In genomic region chr16:81006472-81007311, GRCh38 we compare ENCODE assay signal across 8 cellular contexts. TPM values are rescaled to one million over a fixed set of nuclear protein-coding genes. Genes with fewer than 3 reads are reported as not detected.
DNase-seq lines count a peak whose midpoint lies in the region; ATAC-seq and TF ChIP-seq lines count a peak whose summit lies in the region.

Gene CENPN, plus strand, starts transcription at chr16:81007214. Its CDS starts 4,726 bp downstream, at chr16:81011940.
Gene CMC2, minus strand, starts transcription at chr16:81006885. Its CDS starts 9,491 bp downstream, at chr16:80997394.

- peak; percentile 81 for ATAC-seq in GM19351 (IDR thresholded peaks at IDR 0.05; ENCODE audit: unreplicated experiment)
- peak; percentile 79 for ATAC-seq in HG03520 (IDR thresholded peaks at IDR 0.05; ENCODE audit: unreplicated experiment)

- no peaks in the 10 kb centered on the region for H3K27me3 Mint-ChIP-seq in activated CD4-positive, alpha-beta T cell treated with anti-CD3 and anti-CD28 coated beads, Interleukin-2, amount 10 ng/mL, durations not matched to agents 24 days and 14 days

- H3K4me2 ChIP-seq in BLaER1 treated with 17β-estradiol and CSF1 and Interleukin-3, amounts not matched to agents 10 nM and 100 nM: peak within 1 kb of the TSS; percentile 85 to 98 (median 97)

- H3K36me3 ChIP-seq in BLaER1 treated with 17β-estradiol and CSF1 and Interleukin-3, amounts not matched to agents 10 nM and 100 nM: peaks cover 0 to 37% (median 22%) of the 10 kb centered on the region in 11 experiments; a peak in 19 of 22 replicates
- no peaks in the 10 kb centered on the region for H3K36me3 ChIP-seq in colonic mucosa

- peak within 1 kb of the TSS; percentile 100 for H3K27ac Mint-ChIP-seq in activated CD4-positive, alpha-beta T cell treated with anti-CD3 and anti-CD28 coated beads, Interleukin-2, amount 10 ng/mL, durations not matched to agents 24 days and 14 days

- H3K9me3 ChIP-seq in BLaER1 treated with 17β-estradiol and CSF1 and Interleukin-3, amounts not matched to agents 10 nM and 100 nM (replicated peaks in 1 of 11): no peaks in the 10 kb centered on the region
- no peaks in the 10 kb centered on the region for H3K9me3 ChIP-seq in colonic mucosa

- peak within 1 kb of the TSS; percentile 79 to 99 (median 90) for H3K4me3 ChIP-seq in BLaER1 treated with 17β-estradiol and CSF1 and Interleukin-3, amounts not matched to agents 10 nM and 100 nM
- peak within 1 kb of the TSS; percentile 79 for H3K4me3 ChIP-seq in colonic mucosa

- TF ChIP-seq CTCF in colonic mucosa (IDR thresholded peaks at IDR 0.05): no peak

- peak within 1 kb of the TSS; percentile 94 to 99 (median 97) for H3K9ac ChIP-seq in BLaER1 treated with 17β-estradiol and CSF1 and Interleukin-3, amounts not matched to agents 10 nM and 100 nM
- H3K9ac ChIP-seq in colonic mucosa (ENCODE audit: low read depth in 2 of 2, low read length in 2 of 2): peak within 1 kb of the TSS; percentile 95 to 96

- H4K20me1 ChIP-seq in BLaER1 treated with 17β-estradiol and CSF1 and Interleukin-3, amounts not matched to agents 10 nM and 100 nM: peaks cover 0 to 87% (median 48%) of the 10 kb centered on the region in 11 experiments; a peak in 17 of 22 replicates

- H3K36me3 Mint-ChIP-seq in activated CD4-positive, alpha-beta T cell treated with anti-CD3 and anti-CD28 coated beads, Interleukin-2, amount 10 ng/mL, durations not matched to agents 24 days and 14 days (ENCODE audit: low read depth): peaks cover 28% of the 10 kb centered on the region

- H3K27me3 ChIP-seq in BLaER1 treated with 17β-estradiol and CSF1 and Interleukin-3, amounts not matched to agents 10 nM and 100 nM: no peaks in the 10 kb centered on the region
- no peaks in the 10 kb centered on the region for H3K27me3 ChIP-seq in colonic mucosa
- H3K27me3 ChIP-seq in layer of hippocampus (ENCODE audit: control insufficient read depth, insufficient read depth, low read length): no peaks in the 10 kb centered on the region

- peaks cover 55% of the 10 kb centered on the region for H3K4me1 Mint-ChIP-seq in activated CD4-positive, alpha-beta T cell treated with anti-CD3 and anti-CD28 coated beads, Interleukin-2, amount 10 ng/mL, durations not matched to agents 24 days and 14 days

- peak; percentile 86 for DNase-seq in NCI-H526 treated with DMSO at 0.1 percent for 48 hours (lab: John Stamatoyannopoulos, UW)
- peak; percentile 99 for DNase-seq in activated CD4-positive, alpha-beta T cell treated with anti-CD3 and anti-CD28 coated beads, Interleukin-2, amount 10 ng/mL, durations not matched to agents 24 days and 14 days
- peak; percentile 98 for DNase-seq in colonic mucosa
- peak; percentile 87 to 94 (median 94) for DNase-seq in stimulated activated CD4-positive, alpha-beta T cell treated with anti-CD3 and anti-CD28 coated beads, Interleukin-1b, Interleukin-23, amount 100 ng/mL, for 24 hours (ENCODE audit: low read depth in 4 of 4, low spot score in 1 of 4)

- H3K27ac ChIP-seq in BLaER1 treated with 17β-estradiol and CSF1 and Interleukin-3, amounts not matched to agents 10 nM and 100 nM: peak within 1 kb of the TSS; percentile 96 to 99 (median 98)
- H3K27ac ChIP-seq in colonic mucosa (peak within 1 kb of the TSS; percentile 92), layer of hippocampus (ENCODE audit: low read depth, low read length) (peak within 1 kb of the TSS; percentile 100)

- H3K9me3 Mint-ChIP-seq in activated CD4-positive, alpha-beta T cell treated with anti-CD3 and anti-CD28 coated beads, Interleukin-2, amount 10 ng/mL, durations not matched to agents 24 days and 14 days: no peaks in the 10 kb centered on the region

- H3K4me1 ChIP-seq in BLaER1 treated with 17β-estradiol and CSF1 and Interleukin-3, amounts not matched to agents 10 nM and 100 nM: peaks cover 34 to 42% (median 38%) of the 10 kb centered on the region in 10 experiments
- peaks cover 5% of the 10 kb centered on the region for H3K4me1 ChIP-seq in colonic mucosa

- intact Hi-C loops in activated CD4-positive, alpha-beta T cell treated with anti-CD3 and anti-CD28 coated beads, Interleukin-2, amount 10 ng/mL, durations not matched to agents 24 days and 14 days (cut with micrococcal nuclease): loop anchor here (1.0 to 10.0 kb wide), 9 partner anchors 29 to 1732 kb away; partner anchors contain the start of genes ATMIN, C16orf46, GAN and GCSH
- intact Hi-C loops in colonic mucosa (cut with DNase I): no loop called here

- H3K4me3 Mint-ChIP-seq in activated CD4-positive, alpha-beta T cell treated with anti-CD3 and anti-CD28 coated beads, Interleukin-2, amount 10 ng/mL, durations not matched to agents 24 days and 14 days: peak within 1 kb of the TSS; percentile 98

RNA-seq across cellular contexts. Expression of gene CENPN, which starts in this region (rescaled TPM):
- 61.8 and 63.3 TPM in 2 replicates for total RNA-seq in activated CD4-positive, alpha-beta T cell treated with anti-CD3 and anti-CD28 coated beads, Interleukin-2, amount 10 ng/mL, durations not matched to agents 24 days and 14 days
- 10 to 100 TPM in 1 of 2 donors, 1 to 10 TPM in 1; 9.3 to 28.7 TPM for total RNA-seq in colonic mucosa

RNA-seq across cellular contexts. Expression of gene CMC2, which starts in this region (rescaled TPM):
- total RNA-seq in activated CD4-positive, alpha-beta T cell treated with anti-CD3 and anti-CD28 coated beads, Interleukin-2, amount 10 ng/mL, durations not matched to agents 24 days and 14 days: 130 and 137 TPM in 2 replicates
- 10 to 100 TPM; 59.4 to 81.6 TPM for total RNA-seq in colonic mucosa

Comparison
In these comparisons a context has a peak if more than half of its experiments do, and no peak if none do; other contexts are left out.
1. Peak in every context shown above with its lines: DNase-seq, ATAC-seq, H3K4me3 ChIP-seq and H3K27ac ChIP-seq.